15 cellular contexts compared by ENCODE assay signal in genomic region chr20:2245637-2246036, GRCh38. TPM values are rescaled to one million over a fixed set of nuclear protein-coding genes. Genes with fewer than 3 reads are reported as not detected.
A peak's percentile ranks its signal among the peaks of the same experiment; 100 is the strongest.
DNase-seq lines count a peak whose midpoint lies in the region; ATAC-seq and TF ChIP-seq lines count a peak whose summit lies in the region.
"Had no signal": no experiment of that assay in that cellular context is flagged by ENCODE, and none has a peak within 500 bp of the region (broad histone marks: within the 10 kb centered on the region; RNA-seq: fewer than 3 reads in every experiment).

No MANE protein-coding gene starts in this region.

- peak; percentile 57 for ATAC-seq in esophagus mucosa
- ATAC-seq in HG03439 (IDR thresholded peaks at IDR 0.05; ENCODE audit: unreplicated experiment), result no peak
- ATAC-seq: HCT116 had no signal

- POLR2A ChIA-PET in MCF 10A (lab: Yijun Ruan, JAX), result interaction anchor here (1.8 kb wide), 1 partner anchor 9 kb away, joined by 7 read pairs; no protein-coding TSS in a partner anchor

- H3K9me3 Mint-ChIP-seq in nephron progenitor cell (no peaks in the 10 kb centered on the region), MCF 10A (ENCODE audit: unreplicated experiment) (no peaks in the 10 kb centered on the region)
- H3K9me3 Mint-ChIP-seq: CD8-positive, alpha-beta memory T cell had no signal

- DNase-seq in nephron progenitor cell (no peak), MCF 10A (ENCODE audit: unreplicated experiment) (no peak), HuH-7.5 (ENCODE audit: low spot score) (no peak)
- no peak for DNase-seq in activated T-cell treated with anti-CD3 and anti-CD28 coated beads, Interleukin-2, amount 50 U/mL, for 48 hours
- DNase-seq: CD8-positive, alpha-beta memory T cell; DND-41; GF-D8 had no signal

- peak overlapping the region; percentile 69 for H3K4me3 Mint-ChIP-seq in nephron progenitor cell
- H3K4me3 Mint-ChIP-seq in MCF 10A (ENCODE audit: unreplicated experiment), result no peak overlapping the region
- H3K4me3 Mint-ChIP-seq: CD8-positive, alpha-beta memory T cell had no signal

- intact Hi-C loops in MCF 10A (cut with micrococcal nuclease), result no loop called here

- H3K27me3 Mint-ChIP-seq in nephron progenitor cell (ENCODE audit: low read depth, poor library complexity), result peaks cover 8% of the 10 kb centered on the region
- H3K27me3 Mint-ChIP-seq in MCF 10A (ENCODE audit: insufficient read depth, unreplicated experiment), result peaks cover 72% of the 10 kb centered on the region

- CTCF ChIA-PET in MCF 10A (lab: Yijun Ruan, JAX), result interaction anchor here (0.9 to 7.4 kb wide), 3 partner anchors 9 to 38 kb away, joined by 3 to 49 read pairs (median 3); no protein-coding TSS in a partner anchor

- TF ChIP-seq CTCF in C4-2B (conservative IDR thresholded peaks at IDR 0.05), result no peak
- TF ChIP-seq CTCF in VCaP (conservative IDR thresholded peaks at IDR 0.05), result no peak
- TF ChIP-seq CTCF in nephron progenitor cell (IDR thresholded peaks at IDR 0.05), result no peak
- TF ChIP-seq CTCF in MCF 10A (IDR thresholded peaks at IDR 0.05; ENCODE audit: unreplicated experiment), result no peak

- H3K4me1 Mint-ChIP-seq in nephron progenitor cell (peaks cover 53% of the 10 kb centered on the region), MCF 10A (ENCODE audit: insufficient read depth, unreplicated experiment) (no peaks in the 10 kb centered on the region)
- H3K4me1 Mint-ChIP-seq: CD8-positive, alpha-beta memory T cell had no signal

- peak overlapping the region; percentile 93 for H3K27ac Mint-ChIP-seq in nephron progenitor cell
- H3K27ac Mint-ChIP-seq in MCF 10A (ENCODE audit: low read depth, unreplicated experiment), result no peak overlapping the region
- H3K27ac Mint-ChIP-seq: CD8-positive, alpha-beta memory T cell had no signal

- no TSS peak for BruUV-seq in MCF 10A (replicated peaks; lab: Mats Ljungman, UMichigan)

- peak overlapping the region; percentile 83 for H3K27ac ChIP-seq in C4-2B
- H3K27ac ChIP-seq in VCaP, result peak overlapping the region; percentile 88
- H3K27ac ChIP-seq: 22Rv1 had no signal

- H3K36me3 Mint-ChIP-seq in nephron progenitor cell (ENCODE audit: low read depth), result no peaks in the 10 kb centered on the region
- H3K36me3 Mint-ChIP-seq in MCF 10A (ENCODE audit: insufficient read depth, unreplicated experiment), result no peaks in the 10 kb centered on the region
- H3K36me3 Mint-ChIP-seq: CD8-positive, alpha-beta memory T cell had no signal

RNA-seq across cellular contexts. Expression of gene TGM3, which starts 50.2 kb away (rescaled TPM):
- 1,379 TPM for total RNA-seq in esophagus mucosa
- total RNA-seq in MCF 10A (2022), result not detected in 2 replicates
- total RNA-seq: CD8-positive, alpha-beta memory T cell; HepG2; HT1080 had no signal

Comparison
In these comparisons a context has a peak if more than half of its experiments do, and no peak if none do; other contexts are left out.
1. RNA of gene TGM3, which starts 50.2 kb away (total RNA-seq): 1,379 TPM in esophagus mucosa (single experiment); not detected in MCF 10A; every median in the first group is over 1,000 times any median in the second.